In genomic region chr14:54299393-54300363, GRCh38 we compare ENCODE assay signal across 19 cellular contexts.
DNase-seq lines count a peak whose midpoint lies in the region; ATAC-seq and TF ChIP-seq lines count a peak whose summit lies in the region.
"Had no signal": no experiment of that assay in that cellular context is flagged by ENCODE, and none has a peak within 500 bp of the region (broad histone marks: within the 10 kb centered on the region; RNA-seq: fewer than 3 reads in every experiment).

No MANE protein-coding gene starts in this region.

- no peak overlapping the region for H2BK120ac ChIP-seq in mesendoderm (ENCODE audit: low read depth, low read length)

- H3K4me2 ChIP-seq in BLaER1 (peak overlapping the region; percentile 57), fibroblast of lung (ENCODE audit: extremely low read depth, insufficient read depth, low read length) (no peak overlapping the region), mesendoderm (ENCODE audit: low read length) (no peak overlapping the region)

- H4K20me1 ChIP-seq in BLaER1 (no peaks in the 10 kb centered on the region), fibroblast of lung (ENCODE audit: control insufficient read depth, extremely low read depth, insufficient read depth, low read length) (no peaks in the 10 kb centered on the region)

- H3K4me3 ChIP-seq in BLaER1 (no peak overlapping the region), fibroblast of lung (replicated peaks in 1 of 4; ENCODE audit: control extremely low read depth in 1 of 4, insufficient read depth in 1 of 4, low read depth in 3 of 4, low read length in 4 of 4) (peak overlapping the region in 1 of 4 experiments; percentile 11), mesendoderm (ENCODE audit: low read length) (no peak overlapping the region)
- H3K4me3 ChIP-seq: body of pancreas, esophagus squamous epithelium, upper lobe of left lung had no signal

- no peak overlapping the region for H3K9ac ChIP-seq in BLaER1
- no peak overlapping the region for H3K9ac ChIP-seq in fibroblast of lung (ENCODE audit: insufficient read depth, low read length)
- no peak overlapping the region for H3K9ac ChIP-seq in mesendoderm (ENCODE audit: low read length)

- peak overlapping the region; percentile 16 for H3K4ac ChIP-seq in mesendoderm (ENCODE audit: low read depth, low read length)

- no peak overlapping the region for H2BK15ac ChIP-seq in mesendoderm (replicated peaks; ENCODE audit: low read depth)

- H4K5ac ChIP-seq in mesendoderm (ENCODE audit: low read length): no peak overlapping the region

- no peak overlapping the region for H3K23ac ChIP-seq in mesendoderm (ENCODE audit: low read length)

- H3K27me3 ChIP-seq in BLaER1 (no peaks in the 10 kb centered on the region), fibroblast of lung (ENCODE audit: control insufficient read depth, insufficient read depth, low read length) (no peaks in the 10 kb centered on the region), mesendoderm (ENCODE audit: insufficient read depth, low read length, poor library complexity) (no peaks in the 10 kb centered on the region)
- H3K27me3 ChIP-seq: body of pancreas, upper lobe of left lung had no signal

- H3K79me1 ChIP-seq in mesendoderm (ENCODE audit: low read length): no peaks in the 10 kb centered on the region

- no peak overlapping the region for H2BK5ac ChIP-seq in mesendoderm (ENCODE audit: low read length)

- H3K9me3 ChIP-seq in BLaER1 (no peaks in the 10 kb centered on the region), fibroblast of lung (ENCODE audit: control insufficient read depth, insufficient read depth, low read depth, low read length) (no peaks in the 10 kb centered on the region)
- H3K9me3 ChIP-seq: body of pancreas, esophagus squamous epithelium, upper lobe of left lung had no signal

- peaks cover 40% of the 10 kb centered on the region for H3K4me1 ChIP-seq in BLaER1
- no peaks in the 10 kb centered on the region for H3K4me1 ChIP-seq in fibroblast of lung (ENCODE audit: control insufficient read depth, extremely low read depth, insufficient read depth, low read length)
- H3K4me1 ChIP-seq in mesendoderm (ENCODE audit: control insufficient read depth, low read depth, low read length): no peaks in the 10 kb centered on the region
- H3K4me1 ChIP-seq: upper lobe of left lung had no signal

- H2AFZ ChIP-seq in fibroblast of lung (ENCODE audit: low read length): no peak overlapping the region

- no peak overlapping the region for H3K27ac ChIP-seq in BLaER1
- no peak overlapping the region for H3K27ac ChIP-seq in fibroblast of lung (ENCODE audit: insufficient read depth, low read length)
- no peak overlapping the region for H3K27ac ChIP-seq in mesendoderm (ENCODE audit: low read depth, low read length)
- H3K27ac ChIP-seq: body of pancreas, dorsolateral prefrontal cortex, esophagus squamous epithelium, upper lobe of left lung had no signal

- H3K79me2 ChIP-seq in fibroblast of lung (ENCODE audit: control insufficient read depth, insufficient read depth, low read length) (no peaks in the 10 kb centered on the region), mesendoderm (ENCODE audit: control insufficient read depth, insufficient read depth, low read length) (no peaks in the 10 kb centered on the region)

- DNase-seq in NCI-H446 (lab: John Stamatoyannopoulos, UW) (peak; percentile 79 to 86), fibroblast of lung (ENCODE audit: low read depth in 2 of 2) (peak; percentile 60 to 99), mesendoderm (no peak), NCI-H187 (lab: John Stamatoyannopoulos, UW) (no peak), germinal center (ENCODE audit: low spot score) (no peak)
- DNase-seq: activated CD4-positive, CD25-positive, alpha-beta regulatory T cell treated with anti-CD3 and anti-CD28 coated beads, Interleukin-2, amount 50 U/mL, for 72 hours; activated CD8-positive, alpha-beta memory T cell treated with anti-CD3 and anti-CD28 coated beads, Interleukin-2, amount 50 U/mL, for 48 hours; activated naive CD4-positive, alpha-beta T cell; body of pancreas; COR-L47; dorsolateral prefrontal cortex; esophagus squamous epithelium; GOT3; NCI-H1417; stimulated activated naive CD8-positive, alpha-beta T cell treated with anti-CD3 and anti-CD28 coated beads, Interleukin-15, Interleukin-2, amounts not matched to agents 100 U/mL and 50 U/mL, for 24 hours; upper lobe of left lung had no signal

- H4K8ac ChIP-seq in mesendoderm (ENCODE audit: low read depth, low read length): no peak overlapping the region

- WGBS in mesendoderm (ENCODE audit: extremely low coverage, insufficient coverage, low lambda C conversion rate): no CpG with 5 or more reads among the region's 17 CpGs

- H2AK5ac ChIP-seq in mesendoderm (ENCODE audit: low read length): no peak overlapping the region

- no peak overlapping the region for H3K18ac ChIP-seq in mesendoderm (ENCODE audit: low read length)

- no peak overlapping the region for H3K56ac ChIP-seq in mesendoderm (ENCODE audit: low read length)

- H3K36me3 ChIP-seq in BLaER1: no peaks in the 10 kb centered on the region
- H3K36me3 ChIP-seq in fibroblast of lung (ENCODE audit: control insufficient read depth, insufficient read depth, low read length): no peaks in the 10 kb centered on the region
- H3K36me3 ChIP-seq in mesendoderm (ENCODE audit: control insufficient read depth, insufficient read depth, low read length): no peaks in the 10 kb centered on the region
- H3K36me3 ChIP-seq: esophagus squamous epithelium, upper lobe of left lung had no signal

- no peak for TF ChIP-seq CTCF in fibroblast of lung (conservative IDR thresholded peaks at IDR 0.05 in 1 of 2, IDR thresholded peaks at IDR 0.05 in 1 of 2; ENCODE audit: low read depth in 1 of 2, low read length in 2 of 2)

- ATAC-seq in GM21515 (IDR thresholded peaks at IDR 0.05; ENCODE audit: unreplicated experiment) (no peak), GM18873 (IDR thresholded peaks at IDR 0.05; ENCODE audit: low FRiP score, unreplicated experiment) (no peak)
- ATAC-seq: body of pancreas; stimulated activated naive CD8-positive, alpha-beta T cell treated with anti-CD3 and anti-CD28 coated beads, Interleukin-15, Interleukin-2, amounts not matched to agents 100 U/mL and 50 U/mL, for 24 hours had no signal

Comparison
In these comparisons a context has a peak if more than half of its experiments do, and no peak if none do; other contexts are left out.
1. DNase-seq: peak in NCI-H446 (2 of 2) and fibroblast of lung (2 of 2); none in mesendoderm (single experiment), NCI-H187 (0 of 2) and germinal center (single experiment).